Comparison of ENCODE assay signal across 15 cellular contexts in the genomic region with DNA sequence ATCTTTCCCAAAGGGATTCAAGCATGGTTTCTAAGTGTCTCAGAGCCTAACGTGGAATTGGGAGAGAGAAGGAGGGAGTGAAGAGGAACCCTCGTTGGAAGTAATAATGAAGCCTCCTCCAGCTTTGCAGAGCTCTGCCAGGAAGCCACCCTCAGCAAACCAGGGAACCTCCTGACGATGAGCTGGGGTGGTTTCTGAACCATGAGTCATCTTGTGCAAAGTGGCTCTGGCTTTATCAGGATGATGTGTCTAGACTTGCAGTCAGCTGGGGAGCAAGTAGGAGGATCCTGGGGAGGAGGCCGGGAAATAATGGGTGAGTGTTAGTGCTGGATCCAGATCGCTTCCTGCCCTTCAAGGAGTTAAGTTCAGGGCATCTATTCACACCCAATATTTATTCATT.
"Had no signal": no experiment of that assay in that cellular context is flagged by ENCODE, and none has a peak within 500 bp of the region (broad histone marks: within the 10 kb centered on the region; RNA-seq: fewer than 3 reads in every experiment).

No MANE protein-coding gene starts in this region.

- DNase-seq: activated CD4-positive, alpha-beta T cell treated with anti-CD3 and anti-CD28 coated beads, Interleukin-2, amount 10 ng/mL, durations not matched to agents 24 days and 14 days; activated naive CD4-positive, alpha-beta T cell treated with anti-CD3 and anti-CD28 coated beads for 36 hours; central memory CD4-positive, alpha-beta T cell; cortex of kidney; effector memory CD4-positive, alpha-beta T cell; hippocampal formation; mammary epithelial cell; stimulated activated CD4-positive, alpha-beta T cell treated with anti-CD3 and anti-CD28 coated beads, Interleukin-4, amount 100 ng/mL, for 1 hour; stimulated activated CD8-positive, alpha-beta memory T cell treated with anti-CD3 and anti-CD28 coated beads, Interleukin-4, amount 100 ng/mL, for 48 hours; stimulated activated naive CD8-positive, alpha-beta T cell treated with anti-CD3 and anti-CD28 coated beads, Interleukin-15, Interleukin-2, amounts not matched to agents 100 U/mL and 50 U/mL, for 24 hours; testis had no signal

- ATAC-seq: gastroesophageal sphincter; natural killer cell treated with Interleukin-12 subunit alpha and Interleukin-12 subunit beta and Interleukin-15 and Interleukin-18, amount 100 ng/mL, for 72 hours; stimulated activated naive CD8-positive, alpha-beta T cell treated with anti-CD3 and anti-CD28 coated beads, Interleukin-15, Interleukin-2, amounts not matched to agents 100 U/mL and 50 U/mL, for 24 hours; WTC11 had no signal

- H3K36me3 Mint-ChIP-seq: natural killer cell treated with Interleukin-12 subunit alpha and Interleukin-12 subunit beta and Interleukin-15 and Interleukin-18, amount 100 ng/mL, for 72 hours had no signal

- H3K27ac Mint-ChIP-seq: activated CD4-positive, alpha-beta T cell treated with anti-CD3 and anti-CD28 coated beads, Interleukin-2, amount 10 ng/mL, durations not matched to agents 24 days and 14 days; activated naive CD4-positive, alpha-beta T cell treated with anti-CD3 and anti-CD28 coated beads for 36 hours; natural killer cell treated with Interleukin-12 subunit alpha and Interleukin-12 subunit beta and Interleukin-15 and Interleukin-18, amount 100 ng/mL, for 72 hours; WTC11 had no signal

- H3K9me3 ChIP-seq: gastroesophageal sphincter, testis had no signal

- H3K27me3 Mint-ChIP-seq: activated CD4-positive, alpha-beta T cell treated with anti-CD3 and anti-CD28 coated beads, Interleukin-2, amount 10 ng/mL, durations not matched to agents 24 days and 14 days; natural killer cell treated with Interleukin-12 subunit alpha and Interleukin-12 subunit beta and Interleukin-15 and Interleukin-18, amount 100 ng/mL, for 72 hours had no signal

- H3K4me1 ChIP-seq: gastroesophageal sphincter, testis had no signal

- H3K4me3 ChIP-seq: gastroesophageal sphincter, testis had no signal

- H3K4me3 Mint-ChIP-seq: activated CD4-positive, alpha-beta T cell treated with anti-CD3 and anti-CD28 coated beads, Interleukin-2, amount 10 ng/mL, durations not matched to agents 24 days and 14 days; activated naive CD4-positive, alpha-beta T cell treated with anti-CD3 and anti-CD28 coated beads for 36 hours; natural killer cell treated with Interleukin-12 subunit alpha and Interleukin-12 subunit beta and Interleukin-15 and Interleukin-18, amount 100 ng/mL, for 72 hours; WTC11 had no signal

- H3K4me1 Mint-ChIP-seq: activated CD4-positive, alpha-beta T cell treated with anti-CD3 and anti-CD28 coated beads, Interleukin-2, amount 10 ng/mL, durations not matched to agents 24 days and 14 days; WTC11 had no signal

- H3K27me3 ChIP-seq: gastroesophageal sphincter, testis had no signal

- H3K27ac ChIP-seq: epithelial cell of prostate, gastroesophageal sphincter, testis had no signal

- H3K36me3 ChIP-seq: gastroesophageal sphincter had no signal
